Comparison of ENCODE assay signal across 27 cellular contexts in the genomic region with DNA sequence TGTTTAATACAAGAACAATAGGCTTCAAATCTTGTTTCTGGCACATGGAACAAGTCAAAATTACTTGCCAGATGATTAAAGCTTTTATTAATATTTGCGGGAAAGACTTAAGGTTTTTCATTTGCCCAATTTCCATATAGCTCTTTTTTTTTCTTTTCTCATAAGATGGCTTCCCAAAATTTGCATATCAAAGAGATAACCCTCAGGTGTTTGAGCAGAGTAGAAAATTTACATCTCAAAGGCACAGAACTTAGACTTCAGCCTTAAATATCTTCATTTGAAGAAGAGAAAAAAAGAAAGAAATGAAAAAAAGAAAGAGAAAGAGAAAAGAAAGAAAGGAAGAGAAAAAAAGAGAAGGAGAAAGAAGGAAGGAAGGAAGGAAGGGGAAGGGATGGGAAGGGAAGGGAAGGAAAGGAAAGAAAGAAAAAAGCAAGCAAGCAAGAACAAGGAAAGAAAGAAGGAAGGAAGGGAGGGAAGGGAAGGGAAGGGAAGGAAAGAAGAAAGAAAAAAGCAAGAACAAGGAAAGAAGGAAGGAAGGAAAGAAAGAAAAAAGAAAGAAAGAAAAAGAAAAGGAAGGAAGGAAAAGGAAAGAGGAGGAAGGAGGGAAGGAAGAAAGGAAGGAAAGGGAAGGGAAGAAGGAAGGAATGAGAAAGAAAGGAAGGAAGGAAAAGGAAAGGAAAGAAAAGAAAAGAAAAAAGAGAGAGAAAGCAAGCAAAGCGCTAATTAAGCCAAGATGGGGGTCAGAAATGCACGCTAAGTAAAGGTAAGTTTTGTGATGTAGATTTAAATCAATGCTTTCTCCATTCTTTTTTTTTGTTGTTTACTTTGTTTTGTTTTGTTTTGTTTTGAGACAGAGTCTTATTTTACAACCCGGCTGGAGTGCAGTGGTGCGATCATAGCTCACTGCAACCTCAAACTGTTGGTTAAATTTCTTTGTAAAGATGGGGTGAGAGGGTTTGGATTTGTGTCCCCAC. TPM values are rescaled to one million over a fixed set of nuclear protein-coding genes. Genes with fewer than 3 reads are reported as not detected.
DNase-seq lines count a peak whose midpoint lies in the region; ATAC-seq, FAIRE-seq and TF ChIP-seq lines count a peak whose summit lies in the region.
"Had no signal": no experiment of that assay in that cellular context is flagged by ENCODE, and none has a peak within 500 bp of the region (broad histone marks: within the 10 kb centered on the region; RNA-seq: fewer than 3 reads in every experiment).

No MANE protein-coding gene starts in this region.

- H3K4me1 ChIP-seq in Karpas-422 (ENCODE audit: low read length) (peaks cover 12% of the 10 kb centered on the region), endodermal cell (ENCODE audit: control insufficient read depth, insufficient read depth, low read length) (no peaks in the 10 kb centered on the region)

- WGBS in endodermal cell (ENCODE audit: insufficient coverage in 1 of 2, insufficient read length in 1 of 2), 2 experiments: 60 to 63% methylated on average over 3 to 4 of the region's 5 CpGs

- no peaks in the 10 kb centered on the region for H3K27me3 Mint-ChIP-seq in endodermal cell (ENCODE audit: insufficient read depth)
- no peaks in the 10 kb centered on the region for H3K27me3 Mint-ChIP-seq in stimulated activated naive CD8-positive, alpha-beta T cell treated with anti-CD3 and anti-CD28 coated beads, Interleukin-15, amount 100 ng/mL, for 72 hours
- H3K27me3 Mint-ChIP-seq: activated CD4-positive, alpha-beta memory T cell treated with anti-CD3 and anti-CD28 coated beads for 36 hours had no signal

- H3K79me2 ChIP-seq in Karpas-422 (ENCODE audit: low read length): no peaks in the 10 kb centered on the region

- TF ChIP-seq CTCF in endodermal cell (conservative IDR thresholded peaks at IDR 0.05): no peak

- H3K27ac ChIP-seq in Karpas-422 (ENCODE audit: low read length): no peak overlapping the region
- H3K27ac ChIP-seq in endodermal cell (ENCODE audit: low read depth, low read length): no peak overlapping the region
- H3K27ac ChIP-seq: HL-60, KMS-11, tibial artery, WERI-Rb-1 had no signal

- peaks cover 6% of the 10 kb centered on the region for H3K9me3 Mint-ChIP-seq in endodermal cell
- H3K9me3 Mint-ChIP-seq in stimulated activated naive CD8-positive, alpha-beta T cell treated with anti-CD3 and anti-CD28 coated beads, Interleukin-15, amount 100 ng/mL, for 72 hours: peaks cover 0 to 8% of the 10 kb centered on the region in 2 donors
- H3K9me3 Mint-ChIP-seq: activated CD4-positive, alpha-beta memory T cell treated with anti-CD3 and anti-CD28 coated beads for 36 hours had no signal

- no peaks in the 10 kb centered on the region for H3K9me3 ChIP-seq in Karpas-422 (ENCODE audit: low read length)
- H3K9me3 ChIP-seq in endodermal cell (ENCODE audit: control insufficient read depth, low read length): no peaks in the 10 kb centered on the region
- H3K9me3 ChIP-seq: heart right ventricle, tibial artery had no signal

- DNase-seq in GM19239 (ENCODE audit: insufficient read length, low spot score) (no peak), Karpas-422 (no peak), endodermal cell (no peak), sciatic nerve (ENCODE audit: low spot score) (peak; percentile 3), GM03348 (ENCODE audit: low spot score) (no peak)
- DNase-seq in activated CD4-positive, alpha-beta T cell treated with anti-CD3 and anti-CD28 coated beads for 1 hour: no peak
- no peak for DNase-seq in stimulated activated naive CD8-positive, alpha-beta T cell treated with anti-CD3 and anti-CD28 coated beads, Interleukin-15, amount 100 ng/mL, for 72 hours
- DNase-seq: activated CD4-positive, alpha-beta memory T cell treated with anti-CD3 and anti-CD28 coated beads for 36 hours; activated naive CD4-positive, alpha-beta T cell treated with Interleukin-2 at 50 U/mL for 16 hours; anterior cingulate cortex; caudate nucleus; DMS79; heart right ventricle; NCI-H1105; NCI-H2081 treated with DMSO at 0.1 percent for 48 hours; NCI-H446 treated with DMSO at 0.1 percent for 48 hours; RPMI8226; WERI-Rb-1 had no signal

- peak overlapping the region; percentile 6 for H3K4me3 Mint-ChIP-seq in endodermal cell
- H3K4me3 Mint-ChIP-seq in stimulated activated naive CD8-positive, alpha-beta T cell treated with anti-CD3 and anti-CD28 coated beads, Interleukin-15, amount 100 ng/mL, for 72 hours: no peak overlapping the region
- H3K4me3 Mint-ChIP-seq: activated CD4-positive, alpha-beta memory T cell treated with anti-CD3 and anti-CD28 coated beads for 36 hours had no signal

- H3K9me2 ChIP-seq in Karpas-422 (replicated peaks; ENCODE audit: insufficient read depth, low read length): no peaks in the 10 kb centered on the region

- FAIRE-seq in GM19239 (lab: Jason Lieb, UNC): peak; percentile 44
- FAIRE-seq: islet of Langerhans had no signal

- H3K4me2 ChIP-seq in Karpas-422 (ENCODE audit: low read depth, low read length, poor library complexity, severe bottlenecking): peak overlapping the region; percentile 12
- H3K4me2 ChIP-seq: KMS-11 had no signal

- peak overlapping the region; percentile 90 for H3K27ac Mint-ChIP-seq in endodermal cell
- no peak overlapping the region for H3K27ac Mint-ChIP-seq in stimulated activated naive CD8-positive, alpha-beta T cell treated with anti-CD3 and anti-CD28 coated beads, Interleukin-15, amount 100 ng/mL, for 72 hours
- H3K27ac Mint-ChIP-seq: activated CD4-positive, alpha-beta memory T cell treated with anti-CD3 and anti-CD28 coated beads for 36 hours had no signal

- H3K27me3 ChIP-seq in Karpas-422 (ENCODE audit: low read length): no peaks in the 10 kb centered on the region
- no peaks in the 10 kb centered on the region for H3K27me3 ChIP-seq in endodermal cell (ENCODE audit: control insufficient read depth, insufficient read depth, low read length, poor library complexity, severe bottlenecking)
- H3K27me3 ChIP-seq: heart right ventricle, tibial artery had no signal

- H2AFZ ChIP-seq in Karpas-422 (ENCODE audit: low read length): 0 out of 2 replicates have a peak overlapping the region, but pooled peaks have one; percentile 68

- H3K36me3 Mint-ChIP-seq in endodermal cell (ENCODE audit: low read depth): no peaks in the 10 kb centered on the region
- H3K36me3 Mint-ChIP-seq: activated CD4-positive, alpha-beta memory T cell treated with anti-CD3 and anti-CD28 coated beads for 36 hours had no signal

- H3K36me3 ChIP-seq in Karpas-422 (ENCODE audit: insufficient read depth, low read length): no peaks in the 10 kb centered on the region
- H3K36me3 ChIP-seq in endodermal cell (ENCODE audit: control insufficient read depth, insufficient read depth, low read length): no peaks in the 10 kb centered on the region
- H3K36me3 ChIP-seq: heart right ventricle, tibial artery, WERI-Rb-1 had no signal

- intact Hi-C loops in sciatic nerve (cut with DNase I): no loop called here

- H3K4me3 ChIP-seq in Karpas-422 (ENCODE audit: low read length) (no peak overlapping the region), endodermal cell (ENCODE audit: low read length) (no peak overlapping the region)
- H3K4me3 ChIP-seq: heart right ventricle, lung, SK-N-MC, tibial artery had no signal

- H3K9ac ChIP-seq in Karpas-422 (ENCODE audit: low read length) (no peak overlapping the region), endodermal cell (ENCODE audit: extremely low read depth, low read length, poor library complexity, severe bottlenecking) (no peak overlapping the region)
- H3K9ac ChIP-seq: KMS-11 had no signal

- H3K4me1 Mint-ChIP-seq in endodermal cell: peaks cover 23% of the 10 kb centered on the region
- peaks cover 43% of the 10 kb centered on the region for H3K4me1 Mint-ChIP-seq in stimulated activated naive CD8-positive, alpha-beta T cell treated with anti-CD3 and anti-CD28 coated beads, Interleukin-15, amount 100 ng/mL, for 72 hours

- no peaks in the 10 kb centered on the region for H4K20me1 ChIP-seq in Karpas-422 (ENCODE audit: insufficient read depth, low read depth, low read length)

- no peak for ATAC-seq in sciatic nerve
- ATAC-seq in stimulated activated naive CD8-positive, alpha-beta T cell treated with anti-CD3 and anti-CD28 coated beads, Interleukin-15, amount 100 ng/mL, for 72 hours: no peak
- ATAC-seq: heart right ventricle had no signal

RNA-seq across cellular contexts. Expression of gene IFITM3, which starts 20.2 kb away (rescaled TPM):
- 1.7 TPM in 1 of 2 replicates, not detected in the other for total RNA-seq in Karpas-422 (2014; rRNA removed; shearing (Covaris generic); ENCODE audit: low replicate concordance)
- total RNA-seq in endodermal cell: 100 to 1,000 TPM; 257 to 389 TPM
- polyA plus RNA-seq in endodermal cell (2013, experiment 1 of 2): 186 TPM
- polyA plus RNA-seq in endodermal cell (2013, experiment 2 of 2): 187 TPM
- total RNA-seq in sciatic nerve: 1,044 TPM

RNA-seq across cellular contexts. Expression of gene IFITM1, which starts 27.0 kb away (rescaled TPM):
- total RNA-seq in Karpas-422 (2014; rRNA removed; shearing (Covaris generic); ENCODE audit: low replicate concordance): 125 and 216 TPM in 2 replicates
- 100 to 1,000 TPM; 211 to 558 TPM for total RNA-seq in endodermal cell
- 244 TPM for polyA plus RNA-seq in endodermal cell (2013, experiment 1 of 2)
- 241 TPM for polyA plus RNA-seq in endodermal cell (2013, experiment 2 of 2)
- 344 TPM for total RNA-seq in sciatic nerve

RNA-seq across cellular contexts. Expression of gene B4GALNT4, which starts 28.5 kb away (rescaled TPM):
- total RNA-seq in Karpas-422 (2014; rRNA removed; shearing (Covaris generic); ENCODE audit: low replicate concordance): not detected in 2 replicates
- total RNA-seq in endodermal cell: 100 to 1,000 TPM; 109 to 118 TPM
- polyA plus RNA-seq in endodermal cell (2013, experiment 1 of 2): 126 TPM
- 105 TPM for polyA plus RNA-seq in endodermal cell (2013, experiment 2 of 2)
- total RNA-seq in sciatic nerve: 32.2 TPM

RNA-seq across cellular contexts. Expression of gene IFITM2, which starts 33.2 kb away (rescaled TPM):
- total RNA-seq in Karpas-422 (2014; rRNA removed; shearing (Covaris generic); ENCODE audit: low replicate concordance): 18.5 and 19.4 TPM in 2 replicates
- total RNA-seq in endodermal cell (100 to 1,000 TPM; 262 to 367 TPM), sciatic nerve (853 TPM)
- polyA plus RNA-seq in endodermal cell (2013, experiment 1 of 2): 114 TPM
- polyA plus RNA-seq in endodermal cell (2013, experiment 2 of 2): 152 TPM

RNA-seq across cellular contexts. Expression of gene IFITM5, which starts 41.5 kb away (rescaled TPM):
- total RNA-seq in Karpas-422 (2014; rRNA removed; shearing (Covaris generic); ENCODE audit: low replicate concordance): not detected in 2 replicates
- total RNA-seq in endodermal cell (not detected), sciatic nerve (not detected)
- polyA plus RNA-seq in endodermal cell (2013, experiment 1 of 2): not detected
- polyA plus RNA-seq in endodermal cell (2013, experiment 2 of 2): not detected
- total RNA-seq: activated CD4-positive, alpha-beta memory T cell treated with anti-CD3 and anti-CD28 coated beads for 36 hours; dermis microvascular lymphatic vessel endothelial cell; heart right ventricle; lung; myocyte; T-helper 2 cell treated with Interferon-gamma antibody and Interleukin-4, amounts not matched to agents 100 ng/mL and 5 ng/mL, for 36 hours had no signal
- polyA plus RNA-seq: heart right ventricle, lung had no signal

Comparison
In these comparisons a context has a peak if more than half of its experiments do, and no peak if none do; other contexts are left out.
1. RNA of gene IFITM3, which starts 20.2 kb away (total RNA-seq): 1,044 TPM in sciatic nerve (single experiment) and 257 to 389 TPM in endodermal cell; 1.7 TPM in Karpas-422; every median in the first group is over 10 times any median in the second.
2. RNA of gene B4GALNT4, which starts 28.5 kb away (total RNA-seq): 109 to 118 TPM in endodermal cell and 32.2 TPM in sciatic nerve (single experiment); not detected in Karpas-422; every median in the first group is over 10 times any median in the second.